In the genomic region with DNA sequence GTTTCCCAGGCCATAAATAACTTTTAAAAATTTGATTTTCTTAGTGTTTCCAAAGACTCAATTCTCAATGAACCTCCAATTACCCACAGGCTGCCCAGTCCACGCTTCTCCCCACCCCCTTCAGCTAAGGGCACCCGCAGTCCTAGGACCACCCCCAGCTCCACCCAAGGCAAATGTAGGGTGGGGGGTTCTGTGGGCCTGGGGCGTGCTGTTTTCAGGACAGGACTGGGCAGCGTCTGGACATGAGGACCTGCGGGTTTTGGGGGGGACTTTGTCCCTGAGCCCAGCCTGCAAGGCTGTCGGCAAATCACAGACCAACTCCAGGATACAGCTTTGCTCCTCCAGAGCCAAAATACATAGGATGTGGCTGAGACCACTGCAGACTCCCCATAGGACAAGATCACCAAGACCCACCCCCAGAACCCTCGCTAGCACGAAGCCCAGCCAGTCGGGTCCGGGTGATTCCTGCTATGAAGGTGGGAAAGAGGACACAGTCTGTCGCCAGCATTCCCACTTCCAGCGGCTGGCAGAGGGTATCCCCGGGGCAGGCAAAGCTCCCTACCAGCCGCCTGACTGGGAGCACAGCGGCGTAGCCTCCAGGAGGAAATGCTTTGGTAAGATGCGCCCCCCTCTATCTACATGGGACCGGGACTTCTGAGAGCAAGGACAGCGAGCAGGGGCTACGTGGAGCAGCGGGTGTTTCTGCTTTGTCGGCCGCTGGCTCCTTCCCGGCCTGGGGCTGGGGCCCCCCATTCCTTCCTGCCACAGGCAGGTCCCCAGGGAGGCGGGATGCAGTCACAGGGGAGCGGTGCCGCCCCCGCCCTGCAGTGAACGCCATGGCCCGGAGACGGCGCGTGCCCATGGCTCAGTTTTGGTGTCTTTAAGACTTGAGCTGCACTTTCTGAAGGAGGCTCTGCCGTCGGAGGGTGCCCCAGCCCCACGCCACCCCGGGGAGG, we compare ENCODE assay signal across 11 cellular contexts. TPM values are rescaled to one million over a fixed set of nuclear protein-coding genes. Genes with fewer than 3 reads are reported as not detected.
A peak's percentile ranks its signal among the peaks of the same experiment; 100 is the strongest.
DNase-seq lines count a peak whose midpoint lies in the region; ATAC-seq and TF ChIP-seq lines count a peak whose summit lies in the region.
"Had no signal": no experiment of that assay in that cellular context is flagged by ENCODE, and none has a peak within 500 bp of the region (broad histone marks: within the 10 kb centered on the region; RNA-seq: fewer than 3 reads in every experiment).

No MANE protein-coding gene starts in this region.

- DNase-seq in activated T-cell treated with anti-CD3 and anti-CD28 coated beads, Interleukin-2, amount 50 U/mL, for 24 hours: no peak
- DNase-seq in activated T-cell treated with anti-CD3 and anti-CD28 coated beads, Interleukin-2, amount 50 U/mL, for 4 hours: no peak
- DNase-seq in RWPE2 (ENCODE audit: low spot score) (peak; percentile 53), AG20443 (ENCODE audit: low spot score) (no peak), SW480 (ENCODE audit: low spot score) (no peak), SJCRH30 (no peak)
- DNase-seq: activated CD4-positive, alpha-beta T cell treated with anti-CD3 and anti-CD28 coated beads for 1 hour; NCI-H187 treated with DMSO at 0.1 percent for 48 hours had no signal

- H3K9me3 ChIP-seq in RWPE2 (ENCODE audit: severe bottlenecking) (no peaks in the 10 kb centered on the region), iPS-18c (ENCODE audit: control insufficient read depth, insufficient read depth, low read length) (no peaks in the 10 kb centered on the region), subcutaneous abdominal adipose tissue (ENCODE audit: control insufficient read depth in 5 of 5, low read length in 5 of 5) (no peaks in the 10 kb centered on the region), SJCRH30 (replicated peaks) (no peaks in the 10 kb centered on the region)
- H3K9me3 ChIP-seq: Peyer's patch had no signal

- no peak for ATAC-seq in activated T-cell treated with anti-CD3 and anti-CD28 coated beads, Interleukin-2, amount 50 U/mL, for 4 hours
- no peak for ATAC-seq in RWPE2 (ENCODE audit: low read depth)

- H3K4me3 ChIP-seq in RWPE2 (ENCODE audit: severe bottlenecking) (no peak overlapping the region), iPS-18c (ENCODE audit: insufficient read depth, low read depth, low read length) (0 out of 2 replicates have a peak overlapping the region, but pooled peaks have one; percentile 38), subcutaneous abdominal adipose tissue (ENCODE audit: low read depth in 1 of 5, low read length in 5 of 5) (peak overlapping the region in 3 of 5 donors; percentile 78 to 88 (median 85)), SJCRH30 (no peak overlapping the region)

- peaks cover 21% of the 10 kb centered on the region for H3K4me1 Mint-ChIP-seq in activated T-cell treated with anti-CD3 and anti-CD28 coated beads, Interleukin-2, amount 50 U/mL, for 24 hours (ENCODE audit: low read depth)
- H3K4me1 Mint-ChIP-seq in activated T-cell treated with anti-CD3 and anti-CD28 coated beads, Interleukin-2, amount 50 U/mL, for 4 hours (ENCODE audit: low read depth): peaks cover 10% of the 10 kb centered on the region

- H3K27ac ChIP-seq in RWPE2 (ENCODE audit: poor library complexity, severe bottlenecking) (no peak overlapping the region), subcutaneous abdominal adipose tissue (ENCODE audit: low read depth, low read length) (no peak overlapping the region), SJCRH30 (no peak overlapping the region)

- H3K4me3 Mint-ChIP-seq in activated T-cell treated with anti-CD3 and anti-CD28 coated beads, Interleukin-2, amount 50 U/mL, for 24 hours: no peak overlapping the region
- no peak overlapping the region for H3K4me3 Mint-ChIP-seq in activated T-cell treated with anti-CD3 and anti-CD28 coated beads, Interleukin-2, amount 50 U/mL, for 4 hours

- H3K27me3 Mint-ChIP-seq in activated T-cell treated with anti-CD3 and anti-CD28 coated beads, Interleukin-2, amount 50 U/mL, for 24 hours: no peaks in the 10 kb centered on the region
- no peaks in the 10 kb centered on the region for H3K27me3 Mint-ChIP-seq in activated T-cell treated with anti-CD3 and anti-CD28 coated beads, Interleukin-2, amount 50 U/mL, for 4 hours (ENCODE audit: low read depth)

- no peaks in the 10 kb centered on the region for H3K9me3 Mint-ChIP-seq in activated T-cell treated with anti-CD3 and anti-CD28 coated beads, Interleukin-2, amount 50 U/mL, for 24 hours
- H3K9me3 Mint-ChIP-seq in activated T-cell treated with anti-CD3 and anti-CD28 coated beads, Interleukin-2, amount 50 U/mL, for 4 hours: no peaks in the 10 kb centered on the region

- H3K9ac ChIP-seq in subcutaneous abdominal adipose tissue (ENCODE audit: low read length in 5 of 5): no peak overlapping the region

- peaks cover 34% of the 10 kb centered on the region for H3K36me3 ChIP-seq in RWPE2 (ENCODE audit: low read depth)
- peaks cover 0 to 37% (median 15%) of the 10 kb centered on the region in 5 donors for H3K36me3 ChIP-seq in subcutaneous abdominal adipose tissue (ENCODE audit: control insufficient read depth in 5 of 5, insufficient read depth in 5 of 5, low read length in 5 of 5)
- peaks cover 6% of the 10 kb centered on the region for H3K36me3 ChIP-seq in SJCRH30

- H3K27ac Mint-ChIP-seq in activated T-cell treated with anti-CD3 and anti-CD28 coated beads, Interleukin-2, amount 50 U/mL, for 24 hours: peak overlapping the region; percentile 18

- no peaks in the 10 kb centered on the region for H3K27me3 ChIP-seq in RWPE2 (ENCODE audit: insufficient read depth, poor library complexity, severe bottlenecking)
- H3K27me3 ChIP-seq in subcutaneous abdominal adipose tissue (ENCODE audit: control insufficient read depth in 5 of 5, insufficient read depth in 4 of 5, low read length in 5 of 5): no peaks in the 10 kb centered on the region
- H3K27me3 ChIP-seq in SJCRH30: no peaks in the 10 kb centered on the region
- H3K27me3 ChIP-seq: Peyer's patch had no signal

- TF ChIP-seq CTCF in RWPE2 (IDR thresholded peaks at IDR 0.05; ENCODE audit: poor library complexity, severe bottlenecking): no peak

- H3K4me1 ChIP-seq in RWPE2 (ENCODE audit: insufficient read depth, poor library complexity, severe bottlenecking) (peaks cover 4% of the 10 kb centered on the region), subcutaneous abdominal adipose tissue (ENCODE audit: control insufficient read depth in 5 of 5, insufficient read depth in 5 of 5, low read length in 5 of 5) (peaks cover 5 to 33% (median 32%) of the 10 kb centered on the region in 5 donors), SJCRH30 (0 out of 2 replicates have a peak, but pooled peaks cover 2% of the 10 kb centered on the region)

- peaks cover 67% of the 10 kb centered on the region for H3K36me3 Mint-ChIP-seq in activated T-cell treated with anti-CD3 and anti-CD28 coated beads, Interleukin-2, amount 50 U/mL, for 24 hours (ENCODE audit: low read depth)
- peaks cover 6% of the 10 kb centered on the region for H3K36me3 Mint-ChIP-seq in activated T-cell treated with anti-CD3 and anti-CD28 coated beads, Interleukin-2, amount 50 U/mL, for 4 hours (ENCODE audit: insufficient read depth)

RNA-seq across cellular contexts. Expression of gene TIMM13, which starts 1.6 kb away (rescaled TPM):
- 100 to 1,000 TPM; 273 to 326 (median 286) TPM for total RNA-seq in activated T-cell treated with anti-CD3 and anti-CD28 coated beads, Interleukin-2, amount 50 U/mL, for 4 hours
- 35.7 and 49.3 TPM in 2 replicates for total RNA-seq in SJCRH30 (2014; rRNA removed; shearing (Covaris generic))

RNA-seq across cellular contexts. Expression of gene LMNB2, which starts 27.7 kb away (rescaled TPM):
- total RNA-seq in activated T-cell treated with anti-CD3 and anti-CD28 coated beads, Interleukin-2, amount 50 U/mL, for 4 hours: 10 to 100 TPM; 90.9 to 98.3 (median 92.0) TPM
- total RNA-seq in SJCRH30 (2014; rRNA removed; shearing (Covaris generic)): 152 and 160 TPM in 2 replicates

RNA-seq across cellular contexts. Expression of gene GADD45B, which starts 46.9 kb away (rescaled TPM):
- 10 to 100 TPM; 67.4 to 75.5 (median 72.8) TPM for total RNA-seq in activated T-cell treated with anti-CD3 and anti-CD28 coated beads, Interleukin-2, amount 50 U/mL, for 4 hours
- 2.6 and 2.8 TPM in 2 replicates for total RNA-seq in SJCRH30 (2014; rRNA removed; shearing (Covaris generic))

Comparison
In these comparisons a context has a peak if more than half of its experiments do, and no peak if none do; other contexts are left out.
1. H3K4me3 ChIP-seq: peak in iPS-18c (single experiment) and subcutaneous abdominal adipose tissue (3 of 5); none in RWPE2 (single experiment) and SJCRH30 (single experiment).
2. RNA of gene GADD45B, which starts 46.9 kb away (total RNA-seq): 67.4 to 75.5 TPM in activated T-cell treated with anti-CD3 and anti-CD28 coated beads, Interleukin-2, amount 50 U/mL, for 4 hours; 2.6 to 2.8 TPM in SJCRH30; every median in the first group is over 10 times any median in the second.